6 cellular contexts compared by ENCODE assay signal in the genomic region with DNA sequence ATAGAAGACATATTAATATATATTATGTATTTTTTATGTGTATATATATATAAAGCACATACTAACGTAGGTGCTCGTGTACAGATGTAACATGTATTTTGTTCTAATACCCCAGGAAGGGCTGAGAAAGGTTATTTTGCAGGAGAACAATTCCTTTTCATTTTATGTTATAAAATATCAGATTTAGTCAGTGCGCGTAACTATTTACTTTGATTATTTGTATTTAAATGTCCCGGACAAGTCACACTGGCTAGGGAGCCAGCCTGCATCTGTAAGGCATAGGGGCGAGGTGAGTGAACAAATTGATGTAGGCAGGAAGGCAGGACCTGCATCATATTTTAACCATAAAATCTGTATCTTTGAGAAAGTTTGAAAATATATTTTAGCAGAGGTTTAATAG.
"Had no signal": no experiment of that assay in that cellular context is flagged by ENCODE, and none has a peak within 500 bp of the region (broad histone marks: within the 10 kb centered on the region; RNA-seq: fewer than 3 reads in every experiment).

No MANE protein-coding gene starts in this region.

- H3K27ac ChIP-seq: HL-60, KMS-11 had no signal

- DNase-seq: IMR-90, KBM-7, KG1 had no signal

- FAIRE-seq: K562 had no signal

- H3K4me2 ChIP-seq: KMS-11 had no signal

- H3K9ac ChIP-seq: KMS-11 had no signal

- ATAC-seq: K562 had no signal

- H3K4me3 ChIP-seq: K562 had no signal
